In genomic region chr19:44723299-44723951, GRCh38 we compare ENCODE assay signal across 9 cellular contexts. TPM values are rescaled to one million over a fixed set of nuclear protein-coding genes. Genes with fewer than 3 reads are reported as not detected.
DNase-seq lines count a peak whose midpoint lies in the region; ATAC-seq and TF ChIP-seq lines count a peak whose summit lies in the region.
"Had no signal": no experiment of that assay in that cellular context is flagged by ENCODE, and none has a peak within 500 bp of the region (broad histone marks: within the 10 kb centered on the region; RNA-seq: fewer than 3 reads in every experiment).

No MANE protein-coding gene starts in this region.

- CTCF ChIA-PET in activated CD8-positive, alpha-beta T cell treated with anti-CD3 and anti-CD28 coated beads for 36 hours (lab: Charles Lee), result interaction anchor here (0.6 to 15.3 kb wide), 45 partner anchors 10 to 229 kb away, joined by 3 to 474 read pairs (median 6); partner anchors contain the start of genes BCL3, CEACAM19, CEACAM20 and NECTIN2

- no peaks in the 10 kb centered on the region for H3K27me3 Mint-ChIP-seq in activated CD8-positive, alpha-beta T cell treated with anti-CD3 and anti-CD28 coated beads for 36 hours
- peaks cover 0 to 8% (median 0%) of the 10 kb centered on the region in 3 donors for H3K27me3 Mint-ChIP-seq in naive B cell

- H3K4me1 Mint-ChIP-seq in activated CD8-positive, alpha-beta T cell treated with anti-CD3 and anti-CD28 coated beads for 36 hours (ENCODE audit: low read depth), result peaks cover 44% of the 10 kb centered on the region
- H3K4me1 Mint-ChIP-seq in naive B cell, result peaks cover 31 to 50% (median 50%) of the 10 kb centered on the region in 3 donors

- TF ChIP-seq CTCF in activated CD8-positive, alpha-beta T cell treated with anti-CD3 and anti-CD28 coated beads for 36 hours (IDR thresholded peaks at IDR 0.05), result no peak

- no peak overlapping the region for H3K4me3 Mint-ChIP-seq in activated CD8-positive, alpha-beta T cell treated with anti-CD3 and anti-CD28 coated beads for 36 hours
- H3K4me3 Mint-ChIP-seq in naive B cell, result no peak overlapping the region

- peak; percentile 30 for ATAC-seq in GM18502 (IDR thresholded peaks at IDR 0.05; ENCODE audit: poor library complexity, unreplicated experiment)
- peak; percentile 31 for ATAC-seq in HG02885 (IDR thresholded peaks at IDR 0.05; ENCODE audit: poor library complexity, unreplicated experiment)
- peak; percentile 71 for ATAC-seq in activated CD8-positive, alpha-beta T cell treated with anti-CD3 and anti-CD28 coated beads for 36 hours
- ATAC-seq in naive B cell (ENCODE audit: low read depth in 2 of 2), result peak; percentile 55 to 63

- POLR2A ChIA-PET in activated CD8-positive, alpha-beta T cell treated with anti-CD3 and anti-CD28 coated beads for 36 hours (lab: Charles Lee), result interaction anchor here (0.6 to 2.7 kb wide), 8 partner anchors 18 to 149 kb away, joined by 3 to 12 read pairs (median 3); no protein-coding TSS in a partner anchor

- intact Hi-C loops in activated CD8-positive, alpha-beta T cell treated with anti-CD3 and anti-CD28 coated beads for 36 hours (cut with micrococcal nuclease), result no loop called here

- DNase-seq in activated CD8-positive, alpha-beta T cell treated with anti-CD3 and anti-CD28 coated beads for 36 hours, result no peak
- DNase-seq in naive B cell (no peak), middle frontal gyrus (ENCODE audit: extremely low spot score, low spot score) (no peak), A172 (ENCODE audit: low spot score) (no peak), anterior cingulate cortex (lab: John Stamatoyannopoulos, UW) (no peak)
- no peak for DNase-seq in stimulated activated CD4-positive, alpha-beta T cell treated with anti-CD3 and anti-CD28 coated beads, Interleukin-12 subunit alpha, Interleukin-12 subunit beta, amount 100 ng/mL, for 4 hours
- DNase-seq: NCI-H2107 had no signal

- H3K9me3 Mint-ChIP-seq in activated CD8-positive, alpha-beta T cell treated with anti-CD3 and anti-CD28 coated beads for 36 hours, result no peaks in the 10 kb centered on the region
- peaks cover 0 to 2% (median 0%) of the 10 kb centered on the region in 7 donors for H3K9me3 Mint-ChIP-seq in naive B cell

- no peak overlapping the region for H3K27ac Mint-ChIP-seq in activated CD8-positive, alpha-beta T cell treated with anti-CD3 and anti-CD28 coated beads for 36 hours
- H3K27ac Mint-ChIP-seq in naive B cell, result peak overlapping the region in 1 of 6 donors; percentile 85

- H3K36me3 Mint-ChIP-seq in activated CD8-positive, alpha-beta T cell treated with anti-CD3 and anti-CD28 coated beads for 36 hours (ENCODE audit: low read depth), result no peaks in the 10 kb centered on the region
- H3K36me3 Mint-ChIP-seq in naive B cell, result no peaks in the 10 kb centered on the region

RNA-seq across cellular contexts. Expression of gene CEACAM16, which starts 24.5 kb away (rescaled TPM):
- not detected for total RNA-seq in activated CD8-positive, alpha-beta T cell treated with anti-CD3 and anti-CD28 coated beads for 36 hours
- not detected for polyA plus RNA-seq in naive B cell (ENCODE audit: low read depth in 6 of 6)
- not detected in 2 replicates for total RNA-seq in A172 (2014; rRNA removed; shearing (Covaris generic))

RNA-seq across cellular contexts. Expression of gene BCL3, which starts 25.1 kb away (rescaled TPM):
- 10 to 100 TPM; 22.8 to 27.7 TPM for total RNA-seq in activated CD8-positive, alpha-beta T cell treated with anti-CD3 and anti-CD28 coated beads for 36 hours
- polyA plus RNA-seq in naive B cell (ENCODE audit: low read depth in 6 of 6), result 10 to 100 TPM in 5 of 6 donors, 1 to 10 TPM in 1; 8.2 to 17.4 (median 14.1) TPM
- total RNA-seq in A172 (2014; rRNA removed; shearing (Covaris generic)), result 4.4 and 7.0 TPM in 2 replicates

RNA-seq across cellular contexts. Expression of gene CEACAM19, which starts 52.1 kb away (rescaled TPM):
- 1 to 10 TPM in 1 of 2 experiments, under 1 TPM in 1; 0.63 to 1.3 TPM for total RNA-seq in activated CD8-positive, alpha-beta T cell treated with anti-CD3 and anti-CD28 coated beads for 36 hours
- not detected for polyA plus RNA-seq in naive B cell (ENCODE audit: low read depth in 6 of 6)
- not detected in 2 replicates for total RNA-seq in A172 (2014; rRNA removed; shearing (Covaris generic))

RNA-seq across cellular contexts. Expression of gene CBLC, which starts 54.3 kb away (rescaled TPM):
- total RNA-seq in activated CD8-positive, alpha-beta T cell treated with anti-CD3 and anti-CD28 coated beads for 36 hours, result not detected
- polyA plus RNA-seq in naive B cell (ENCODE audit: low read depth in 6 of 6), result not detected
- not detected in 2 replicates for total RNA-seq in A172 (2014; rRNA removed; shearing (Covaris generic))
